ENCODE assay signal across 1 cellular context in the genomic region with DNA sequence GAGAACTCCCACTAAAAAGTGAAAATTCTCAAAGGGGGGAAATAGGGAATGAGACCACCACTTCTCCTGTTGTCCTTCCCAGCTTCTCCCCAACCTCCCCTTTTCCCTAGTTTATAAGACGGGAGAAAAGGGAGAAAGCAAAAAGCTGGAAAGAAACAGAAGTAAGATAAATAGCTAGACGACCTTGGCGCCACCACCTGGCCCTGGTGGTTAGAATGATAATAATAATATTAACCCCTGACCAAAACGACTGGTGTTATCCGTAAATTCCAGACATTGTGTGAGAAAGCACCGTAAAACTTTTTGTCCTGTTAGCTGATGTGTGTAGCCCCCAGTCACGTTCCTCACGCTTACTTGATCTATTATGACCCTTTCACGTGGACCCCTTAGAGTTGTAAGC.
A peak's percentile ranks its signal among the peaks of the same experiment; 100 is the strongest.
TF ChIP-seq lines count a peak whose summit lies in the region.

No MANE protein-coding gene starts in this region.

TF ChIP-seq in A549, 52 proteins besides CTCF, POLR2A, EP300 and RAD21:
- 0 out of 3 replicates have a peak, but pooled peaks have one; percentile 29 for TF ChIP-seq SMC3 (IDR thresholded peaks at IDR 0.05)
